2 cellular contexts compared by ENCODE assay signal in genomic region chr6:28871335-28872156, GRCh38.
TF ChIP-seq lines count a peak whose summit lies in the region.

No MANE protein-coding gene starts in this region.

TF ChIP-seq in GM23338, 12 proteins besides CTCF, POLR2A, EP300 and RAD21:
- peak; percentile 35; the same call in 1 of the 2 replicates for TF ChIP-seq POLR2AphosphoS5 (IDR thresholded peaks at IDR 0.05; ENCODE audit: low read depth)
- no peak for TF ChIP-seq ETS1 (IDR thresholded peaks at IDR 0.05)

TF ChIP-seq in K562, 482 proteins besides CTCF, POLR2A, EP300 and RAD21:
- TF ChIP-seq ARHGAP35 (IDR thresholded peaks at IDR 0.05; ENCODE audit: partially characterized antibody) (no peak), SNRNP70 (optimal IDR thresholded peaks at IDR 0.05; ENCODE audit: low read depth, low read length) (no peak), POLR3A (IDR thresholded peaks at IDR 0.05; ENCODE audit: borderline replicate concordance, extremely low read depth, insufficient read depth, insufficient read length) (no peak), E2F1 (CRISPR knock-in tag; IDR thresholded peaks at IDR 0.05) (no peak), RBM34 (IDR thresholded peaks at IDR 0.05; ENCODE audit: borderline replicate concordance, insufficient read depth, low read length) (no peak), CHD1 (IDR thresholded peaks at IDR 0.05; ENCODE audit: low read length) (no peak), NCOA2 (IDR thresholded peaks at IDR 0.05; ENCODE audit: partially characterized antibody in 2 of 2) (no peak), PHTF2 (CRISPR knock-in tag; IDR thresholded peaks at IDR 0.05) (no peak), STAT5B (CRISPR knock-in tag; IDR thresholded peaks at IDR 0.05) (no peak), GTF2E2 (tag; IDR thresholded peaks at IDR 0.05) (no peak), OTX1 (CRISPR knock-in tag; IDR thresholded peaks at IDR 0.05) (no peak), HMGN3 (IDR thresholded peaks at IDR 0.05; ENCODE audit: borderline replicate concordance, extremely low read depth, insufficient read length, low read depth, low read length) (no peak), SMAD1 (IDR thresholded peaks at IDR 0.05; ENCODE audit: low read depth, low read length, partially characterized antibody) (no peak), ATF2 (CRISPR knock-in tag; IDR thresholded peaks at IDR 0.05) (no peak), RUNX1 (IDR thresholded peaks at IDR 0.05; ENCODE audit: low read depth) (no peak), MIER1 (IDR thresholded peaks at IDR 0.05; ENCODE audit: low read depth) (no peak), NFATC3 (IDR thresholded peaks at IDR 0.05) (no peak), ZNF518B (CRISPR knock-in tag; IDR thresholded peaks at IDR 0.05) (no peak), RBM25 (IDR thresholded peaks at IDR 0.05; ENCODE audit: low read depth, low read length, severe bottlenecking) (no peak)
